In genomic region chr18:75192899-75193298, GRCh38 we compare ENCODE assay signal across 21 cellular contexts.
"Had no signal": no experiment of that assay in that cellular context is flagged by ENCODE, and none has a peak within 500 bp of the region (broad histone marks: within the 10 kb centered on the region; RNA-seq: fewer than 3 reads in every experiment).

No MANE protein-coding gene starts in this region.

- H3K27ac ChIP-seq: colonic mucosa, left ventricle myocardium inferior, lower lobe of right lung, neutrophil, pancreas, suprapubic skin, transverse colon, upper lobe of right lung, uterus had no signal

- H3K4me1 ChIP-seq: colonic mucosa, lower lobe of right lung, pancreas, upper lobe of right lung, uterus had no signal

- DNase-seq: colonic mucosa; dermis blood vessel endothelial cell; effector memory CD4-positive, alpha-beta T cell; left cardiac atrium; left ventricle myocardium inferior; lower lobe of right lung; naive thymus-derived CD8-positive, alpha-beta T cell; pancreas; stimulated activated CD4-positive, alpha-beta T cell treated with anti-CD3 and anti-CD28 coated beads, Interleukin-12 subunit alpha, Interleukin-12 subunit beta, amount 100 ng/mL, for 4 hours; stimulated activated CD4-positive, alpha-beta T cell treated with anti-CD3 and anti-CD28 coated beads, Interleukin-1b, Interleukin-23, amount 100 ng/mL, for 48 hours; stimulated activated CD4-positive, alpha-beta T cell treated with anti-CD3 and anti-CD28 coated beads, Interleukin-4, amount 100 ng/mL, for 1 hour; stimulated activated CD8-positive, alpha-beta memory T cell treated with anti-CD3 and anti-CD28 coated beads, Interleukin-4, amount 100 ng/mL, for 48 hours; stimulated activated naive CD4-positive, alpha-beta T cell; stimulated activated naive CD8-positive, alpha-beta T cell treated with anti-CD3 and anti-CD28 coated beads, Interleukin-15, amount 100 ng/mL, for 72 hours; transverse colon; upper lobe of right lung; uterus had no signal

- H3K4me3 ChIP-seq: colonic mucosa, left ventricle myocardium inferior, lower lobe of right lung, pancreas, smooth muscle cell, suprapubic skin, transverse colon, upper lobe of right lung, uterus had no signal

- ATAC-seq: left cardiac atrium; lower lobe of right lung; naive thymus-derived CD8-positive, alpha-beta T cell; pancreas; sciatic nerve; stimulated activated naive CD8-positive, alpha-beta T cell treated with anti-CD3 and anti-CD28 coated beads, Interleukin-15, amount 100 ng/mL, for 72 hours; upper lobe of right lung had no signal

- H3K27me3 ChIP-seq: colonic mucosa, neutrophil, pancreas, suprapubic skin, transverse colon, upper lobe of right lung, uterus had no signal

- H3K9me3 ChIP-seq: colonic mucosa, left ventricle myocardium inferior, lower lobe of right lung, neutrophil, pancreas, suprapubic skin, transverse colon, upper lobe of right lung, uterus had no signal

- H3K36me3 ChIP-seq: colonic mucosa, left ventricle myocardium inferior, lower lobe of right lung, neutrophil, pancreas, suprapubic skin, transverse colon, upper lobe of right lung, uterus had no signal
